In genomic region chr2:201813996-201814845, GRCh38 we compare ENCODE assay signal across 25 cellular contexts. TPM values are rescaled to one million over a fixed set of nuclear protein-coding genes. Genes with fewer than 3 reads are reported as not detected.
DNase-seq lines count a peak whose midpoint lies in the region; ATAC-seq, FAIRE-seq and TF ChIP-seq lines count a peak whose summit lies in the region.
"Had no signal": no experiment of that assay in that cellular context is flagged by ENCODE, and none has a peak within 500 bp of the region (broad histone marks: within the 10 kb centered on the region; RNA-seq: fewer than 3 reads in every experiment).

No MANE protein-coding gene starts in this region.

- no peak overlapping the region for H3K4me3 Mint-ChIP-seq in mesothelial cell of epicardium
- no peak overlapping the region for H3K4me3 Mint-ChIP-seq in activated CD4-positive, alpha-beta memory T cell treated with anti-CD3 and anti-CD28 coated beads, Interleukin-2, amount 10 ng/mL, durations not matched to agents 7 days and 5 days
- H3K4me3 Mint-ChIP-seq in effector memory CD8-positive, alpha-beta T cell: no peak overlapping the region
- H3K4me3 Mint-ChIP-seq: activated CD4-positive, alpha-beta memory T cell treated with anti-CD3 and anti-CD28 coated beads for 36 hours; CD14-positive monocyte; endodermal cell; natural killer cell treated with Interleukin-12 subunit alpha and Interleukin-12 subunit beta and Interleukin-15 and Interleukin-18, amount 100 ng/mL, for 72 hours had no signal

- H3K27me3 ChIP-seq in adipocyte (replicated peaks; ENCODE audit: control insufficient read depth, insufficient read depth, low read length): no peaks in the 10 kb centered on the region
- H3K27me3 ChIP-seq: brain microvascular endothelial cell, colonic mucosa had no signal

- H3K27ac Mint-ChIP-seq in mesothelial cell of epicardium: peak overlapping the region; percentile 26
- H3K27ac Mint-ChIP-seq in activated CD4-positive, alpha-beta memory T cell treated with anti-CD3 and anti-CD28 coated beads, Interleukin-2, amount 10 ng/mL, durations not matched to agents 7 days and 5 days: no peak overlapping the region
- no peak overlapping the region for H3K27ac Mint-ChIP-seq in effector memory CD8-positive, alpha-beta T cell
- H3K27ac Mint-ChIP-seq: activated CD4-positive, alpha-beta memory T cell treated with anti-CD3 and anti-CD28 coated beads for 36 hours; CD14-positive monocyte; endodermal cell; natural killer cell treated with Interleukin-12 subunit alpha and Interleukin-12 subunit beta and Interleukin-15 and Interleukin-18, amount 100 ng/mL, for 72 hours; progenitor cell of endocrine pancreas had no signal

- H3K4me1 ChIP-seq in adipocyte (ENCODE audit: control insufficient read depth, insufficient read depth, low read length): peaks cover 5% of the 10 kb centered on the region
- H3K4me1 ChIP-seq: colonic mucosa, upper lobe of right lung had no signal

- H3K9ac ChIP-seq in adipocyte (ENCODE audit: low read length): no peak overlapping the region

- peaks cover 28% of the 10 kb centered on the region for H3K4me1 Mint-ChIP-seq in mesothelial cell of epicardium
- H3K4me1 Mint-ChIP-seq in activated CD4-positive, alpha-beta memory T cell treated with anti-CD3 and anti-CD28 coated beads, Interleukin-2, amount 10 ng/mL, durations not matched to agents 7 days and 5 days: no peaks in the 10 kb centered on the region
- H3K4me1 Mint-ChIP-seq in effector memory CD8-positive, alpha-beta T cell (ENCODE audit: low read depth in 2 of 2): no peaks in the 10 kb centered on the region
- H3K4me1 Mint-ChIP-seq: CD14-positive monocyte had no signal

- no peak for ATAC-seq in effector memory CD8-positive, alpha-beta T cell (replicated peaks)
- ATAC-seq: natural killer cell treated with Interleukin-12 subunit alpha and Interleukin-12 subunit beta and Interleukin-15 and Interleukin-18, amount 100 ng/mL, for 72 hours; upper lobe of right lung had no signal

- POLR2A ChIA-PET in activated CD4-positive, alpha-beta memory T cell treated with anti-CD3 and anti-CD28 coated beads, Interleukin-2, amount 10 ng/mL, durations not matched to agents 7 days and 5 days (lab: Charles Lee): no interaction called here

- H3K36me3 ChIP-seq in adipocyte (ENCODE audit: control insufficient read depth, insufficient read depth, low read length, severe bottlenecking): no peaks in the 10 kb centered on the region
- H3K36me3 ChIP-seq: brain microvascular endothelial cell, colonic mucosa, upper lobe of right lung had no signal

- DNase-seq in DMS 273 (lab: John Stamatoyannopoulos, UW; ENCODE audit: unreplicated experiment): peak; percentile 83
- peak; percentile 14 for DNase-seq in NCI-H128 (lab: John Stamatoyannopoulos, UW; ENCODE audit: unreplicated experiment)
- DNase-seq in adipocyte (ENCODE audit: low read depth): peak; percentile 30
- no peak for DNase-seq in mesothelial cell of epicardium (ENCODE audit: low spot score in 2 of 2, unreplicated experiment in 2 of 2)
- no peak for DNase-seq in activated CD4-positive, alpha-beta memory T cell treated with anti-CD3 and anti-CD28 coated beads, Interleukin-2, amount 10 ng/mL, durations not matched to agents 7 days and 5 days
- no peak for DNase-seq in EL
- DNase-seq in GM12892 (ENCODE audit: insufficient read length): no peak
- no peak for DNase-seq in effector memory CD8-positive, alpha-beta T cell
- DNase-seq: ACHN; activated CD4-positive, alpha-beta memory T cell treated with anti-CD3 and anti-CD28 coated beads for 36 hours; activated effector memory CD4-positive, alpha-beta T cell treated with anti-CD3 and anti-CD28 coated beads, Interleukin-2, amount 50 U/mL, for 16 hours; activated T-cell treated with anti-CD3 and anti-CD28 coated beads for 4 hours; brain microvascular endothelial cell; colonic mucosa; endodermal cell; NCI-H146; NCI-H510A treated with DMSO at 0.1 percent for 48 hours; upper lobe of right lung had no signal

- no peak for TF ChIP-seq POLR2A in GM12892 (IDR thresholded peaks at IDR 0.05; ENCODE audit: low read depth, low read length)

- CTCF ChIA-PET in activated CD4-positive, alpha-beta memory T cell treated with anti-CD3 and anti-CD28 coated beads, Interleukin-2, amount 10 ng/mL, durations not matched to agents 7 days and 5 days (lab: Charles Lee): no interaction called here

- H3K36me3 Mint-ChIP-seq in mesothelial cell of epicardium: peaks cover 6% of the 10 kb centered on the region
- H3K36me3 Mint-ChIP-seq in activated CD4-positive, alpha-beta memory T cell treated with anti-CD3 and anti-CD28 coated beads, Interleukin-2, amount 10 ng/mL, durations not matched to agents 7 days and 5 days (ENCODE audit: low read depth): no peaks in the 10 kb centered on the region
- no peaks in the 10 kb centered on the region for H3K36me3 Mint-ChIP-seq in effector memory CD8-positive, alpha-beta T cell (ENCODE audit: insufficient read depth)
- H3K36me3 Mint-ChIP-seq: activated CD4-positive, alpha-beta memory T cell treated with anti-CD3 and anti-CD28 coated beads for 36 hours; CD14-positive monocyte; natural killer cell treated with Interleukin-12 subunit alpha and Interleukin-12 subunit beta and Interleukin-15 and Interleukin-18, amount 100 ng/mL, for 72 hours had no signal

- no peaks in the 10 kb centered on the region for H3K27me3 Mint-ChIP-seq in mesothelial cell of epicardium (ENCODE audit: low read depth)
- H3K27me3 Mint-ChIP-seq in activated CD4-positive, alpha-beta memory T cell treated with anti-CD3 and anti-CD28 coated beads, Interleukin-2, amount 10 ng/mL, durations not matched to agents 7 days and 5 days: peaks cover 20% of the 10 kb centered on the region
- peaks cover 38 to 47% of the 10 kb centered on the region in 2 donors for H3K27me3 Mint-ChIP-seq in effector memory CD8-positive, alpha-beta T cell
- H3K27me3 Mint-ChIP-seq: progenitor cell of endocrine pancreas had no signal

- peaks cover 6% of the 10 kb centered on the region for H3K9me3 Mint-ChIP-seq in mesothelial cell of epicardium
- H3K9me3 Mint-ChIP-seq in activated CD4-positive, alpha-beta memory T cell treated with anti-CD3 and anti-CD28 coated beads, Interleukin-2, amount 10 ng/mL, durations not matched to agents 7 days and 5 days: no peaks in the 10 kb centered on the region
- no peaks in the 10 kb centered on the region for H3K9me3 Mint-ChIP-seq in effector memory CD8-positive, alpha-beta T cell
- H3K9me3 Mint-ChIP-seq: activated CD4-positive, alpha-beta memory T cell treated with anti-CD3 and anti-CD28 coated beads for 36 hours; CD14-positive monocyte; natural killer cell treated with Interleukin-12 subunit alpha and Interleukin-12 subunit beta and Interleukin-15 and Interleukin-18, amount 100 ng/mL, for 72 hours had no signal

- TF ChIP-seq CTCF in mesothelial cell of epicardium (IDR thresholded peaks at IDR 0.05; ENCODE audit: unreplicated experiment): no peak

- H3K9me3 ChIP-seq in adipocyte (ENCODE audit: control insufficient read depth, low read length): no peaks in the 10 kb centered on the region
- H3K9me3 ChIP-seq: colonic mucosa, upper lobe of right lung had no signal

- no peak overlapping the region for H3K4me3 ChIP-seq in adipocyte (ENCODE audit: low read length)
- H3K4me3 ChIP-seq: colonic mucosa, upper lobe of right lung had no signal

- FAIRE-seq in GM12892 (lab: Jason Lieb, UNC): no peak
- FAIRE-seq: G401.6, GM18507, H54 had no signal

RNA-seq across cellular contexts. Expression of gene CDK15, which starts 7.9 kb away (rescaled TPM):
- 6.8 to 7.3 TPM (median 7.2 TPM) in 3 replicates for total RNA-seq in mesothelial cell of epicardium
- total RNA-seq in activated CD4-positive, alpha-beta memory T cell treated with anti-CD3 and anti-CD28 coated beads, Interleukin-2, amount 10 ng/mL, durations not matched to agents 7 days and 5 days: not detected
- polyA plus RNA-seq in GM12892 (2012; ENCODE audit: missing spikeins): not detected
- total RNA-seq: activated CD4-positive, alpha-beta memory T cell treated with anti-CD3 and anti-CD28 coated beads for 36 hours; MCF 10A; natural killer cell treated with Interleukin-12 subunit alpha and Interleukin-12 subunit beta and Interleukin-15 and Interleukin-18, amount 100 ng/mL, for 72 hours had no signal
- polyA plus RNA-seq: CD14-positive monocyte had no signal

RNA-seq across cellular contexts. Expression of gene ALS2, which starts 33.5 kb away (rescaled TPM):
- 36.1 to 40.8 TPM (median 36.5 TPM) in 3 replicates for total RNA-seq in mesothelial cell of epicardium
- 10 to 100 TPM; 13.3 to 13.5 TPM for total RNA-seq in activated CD4-positive, alpha-beta memory T cell treated with anti-CD3 and anti-CD28 coated beads, Interleukin-2, amount 10 ng/mL, durations not matched to agents 7 days and 5 days
- polyA plus RNA-seq in GM12892 (2012; ENCODE audit: missing spikeins): 11.1 TPM

Comparison
In these comparisons a context has a peak if more than half of its experiments do, and no peak if none do; other contexts are left out.
1. DNase-seq: peak in DMS 273 (single experiment), NCI-H128 (single experiment) and adipocyte (single experiment); none in mesothelial cell of epicardium (0 of 2), activated CD4-positive, alpha-beta memory T cell treated with anti-CD3 and anti-CD28 coated beads, Interleukin-2, amount 10 ng/mL, durations not matched to agents 7 days and 5 days (single experiment), EL (single experiment), GM12892 (single experiment) and effector memory CD8-positive, alpha-beta T cell (0 of 3).